ENCODE assay signal across 15 cellular contexts in the genomic region with DNA sequence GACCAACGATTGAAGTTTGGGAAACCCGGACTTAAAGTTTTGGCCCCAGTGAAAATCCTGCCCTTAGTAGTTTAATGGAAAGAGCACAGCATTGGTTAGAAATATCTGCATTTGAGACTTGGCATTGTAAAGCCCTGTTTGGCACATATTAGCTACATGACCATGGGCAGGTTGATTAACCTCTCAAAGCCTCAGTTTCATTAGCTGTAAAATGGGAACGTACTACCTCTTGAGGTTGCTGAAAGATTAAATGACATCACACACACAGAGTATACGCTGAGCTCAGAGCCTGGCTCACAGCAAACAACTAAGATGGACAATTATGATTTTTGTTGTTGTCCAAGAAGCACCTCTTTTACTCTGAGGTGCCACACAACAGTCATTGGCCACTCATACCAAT.
DNase-seq lines count a peak whose midpoint lies in the region; TF ChIP-seq lines count a peak whose summit lies in the region.
"Had no signal": no experiment of that assay in that cellular context is flagged by ENCODE, and none has a peak within 500 bp of the region (broad histone marks: within the 10 kb centered on the region; RNA-seq: fewer than 3 reads in every experiment).

No MANE protein-coding gene starts in this region.

- no peak overlapping the region for H3K9ac ChIP-seq in H9 (ENCODE audit: extremely low read depth, insufficient read length, low read length)

- 94% methylated on average over 4 of the region's 4 CpGs for WGBS in esophagus muscularis mucosa
- no CpG with 5 or more reads among the region's 4 CpGs for WGBS in H9 (ENCODE audit: extremely low coverage, insufficient read length, low lambda C conversion rate)

- H3K56ac ChIP-seq in H9 (ENCODE audit: insufficient read length, low read depth, low read length) = no peak overlapping the region

- H2BK5ac ChIP-seq in H9 (ENCODE audit: insufficient read length, low read length) = no peak overlapping the region

- H3K9me3 Mint-ChIP-seq in H9 (no peaks in the 10 kb centered on the region), Calu3 (ENCODE audit: low read depth, unreplicated experiment) (no peaks in the 10 kb centered on the region)
- H3K9me3 Mint-ChIP-seq: CD8-positive, alpha-beta T cell had no signal

- H4K20me1 ChIP-seq in osteoblast (ENCODE audit: insufficient read depth, low read length) (no peaks in the 10 kb centered on the region), H9 (ENCODE audit: control insufficient read depth, insufficient read depth, insufficient read length) (no peaks in the 10 kb centered on the region)

- no peak overlapping the region for H4K5ac ChIP-seq in H9 (ENCODE audit: insufficient read length, low read depth, low read length)

- H2BK15ac ChIP-seq in H9 (ENCODE audit: low read depth, low read length) = no peak overlapping the region

- H3K4ac ChIP-seq in H9 (ENCODE audit: low read depth, low read length) = no peak overlapping the region

- no peak overlapping the region for H3K4me2 ChIP-seq in osteoblast (ENCODE audit: insufficient read depth, low read length)
- H3K4me2 ChIP-seq in H9 (ENCODE audit: insufficient read depth, insufficient read length, low read length) = no peak overlapping the region

- H3K9me3 ChIP-seq in esophagus muscularis mucosa = peaks cover 0 to 12% (median 4%) of the 10 kb centered on the region in 4 donors
- no peaks in the 10 kb centered on the region for H3K9me3 ChIP-seq in osteoblast (ENCODE audit: low read depth, low read length)
- no peaks in the 10 kb centered on the region for H3K9me3 ChIP-seq in uterus
- H3K9me3 ChIP-seq in H9 (ENCODE audit: control insufficient read depth, low read depth, low read length) = no peaks in the 10 kb centered on the region

- H3K36me3 Mint-ChIP-seq in H9 (ENCODE audit: insufficient read depth in 1 of 3, low read depth in 3 of 3) (no peaks in the 10 kb centered on the region; a peak in 2 of 7 replicates), Calu3 (ENCODE audit: insufficient read depth, unreplicated experiment) (no peaks in the 10 kb centered on the region)
- H3K36me3 Mint-ChIP-seq: CD14-positive monocyte; CD8-positive, alpha-beta T cell had no signal

- H2AK5ac ChIP-seq in H9 (ENCODE audit: insufficient read length, low read length) = no peak overlapping the region

- peak; percentile 1 for DNase-seq in activated effector memory CD4-positive, alpha-beta T cell treated with anti-CD3 and anti-CD28 coated beads, Interleukin-2, amount 50 U/mL, for 16 hours
- no peak for DNase-seq in activated effector memory CD4-positive, alpha-beta T cell treated with Interleukin-2 at 50 U/mL for 16 hours
- DNase-seq in esophagus muscularis mucosa (ENCODE audit: extremely low spot score) (no peak), osteoblast (ENCODE audit: insufficient read length, low spot score, missing footprints) (no peak), uterus (no peak), H9 (no peak), NCI-H524 (lab: John Stamatoyannopoulos, UW) (no peak), Calu3 (no peak)
- DNase-seq: CD8-positive, alpha-beta T cell; COR-L47; DMS53; GF-D8; H7 had no signal

- no peaks in the 10 kb centered on the region for H3K79me1 ChIP-seq in H9 (ENCODE audit: insufficient read depth, low read depth, low read length, poor library complexity, severe bottlenecking)

- intact Hi-C loops in esophagus muscularis mucosa (cut with DNase I) (no loop called here), uterus (cut with DNase I; ENCODE audit: low total_unique reads) (no loop called here), Calu3 (cut with micrococcal nuclease; ENCODE audit: unreplicated experiment) (no loop called here)

- H2AFZ ChIP-seq in osteoblast (ENCODE audit: low read length) (no peak overlapping the region), H9 (ENCODE audit: low read length) (no peak overlapping the region)

- TF ChIP-seq EP300 in esophagus muscularis mucosa (IDR thresholded peaks at IDR 0.05) = no peak

- H3K27me3 ChIP-seq in esophagus muscularis mucosa = no peaks in the 10 kb centered on the region
- no peaks in the 10 kb centered on the region for H3K27me3 ChIP-seq in osteoblast (ENCODE audit: insufficient read depth, low read length)
- no peaks in the 10 kb centered on the region for H3K27me3 ChIP-seq in uterus
- H3K27me3 ChIP-seq in H9 (ENCODE audit: insufficient read depth, low read length) = no peaks in the 10 kb centered on the region

- no TSS peak for BruUV-seq in Calu3 (replicated peaks; lab: Mats Ljungman, UMichigan)

- CTCF ChIA-PET in Calu3 (lab: Charles Lee) = interaction anchor here (1.2 kb wide), 1 partner anchor 17 kb away, joined by 3 read pairs; no protein-coding TSS in a partner anchor

- no peaks in the 10 kb centered on the region for H3K36me3 ChIP-seq in esophagus muscularis mucosa
- H3K36me3 ChIP-seq in osteoblast (ENCODE audit: insufficient read depth, low read length) = no peaks in the 10 kb centered on the region
- H3K36me3 ChIP-seq in uterus = no peaks in the 10 kb centered on the region

- H3K4me1 ChIP-seq in esophagus muscularis mucosa (peaks cover 14 to 17% (median 15%) of the 10 kb centered on the region in 4 donors), osteoblast (ENCODE audit: insufficient read depth, low read length) (peaks cover 21% of the 10 kb centered on the region), uterus (no peaks in the 10 kb centered on the region), H9 (ENCODE audit: insufficient read depth, low read length) (no peaks in the 10 kb centered on the region)

- H3T11ph ChIP-seq in H9 (ENCODE audit: low read length) = no peak overlapping the region

- H2BK120ac ChIP-seq in H9 (ENCODE audit: low read depth, low read length, poor library complexity, severe bottlenecking) = no peak overlapping the region

- H3K27ac ChIP-seq in esophagus muscularis mucosa (replicated peaks in 1 of 4) = peak overlapping the region; percentile 24 to 64 (median 54)
- H3K27ac ChIP-seq in osteoblast (ENCODE audit: low read depth, low read length) = peak overlapping the region; percentile 68
- H3K27ac ChIP-seq in uterus = peak overlapping the region; percentile 61 to 77
- H3K27ac ChIP-seq in H9 (ENCODE audit: insufficient read length, low read depth, low read length) = no peak overlapping the region
- H3K27ac ChIP-seq: 22Rv1 had no signal

- H3K4me3 ChIP-seq in esophagus muscularis mucosa (no peak overlapping the region), osteoblast (ENCODE audit: insufficient read depth, low read length) (no peak overlapping the region), uterus (no peak overlapping the region)

- H2BK12ac ChIP-seq in H9 (ENCODE audit: insufficient read length, low read depth, low read length) = no peak overlapping the region

- H3K27me3 Mint-ChIP-seq in H9 (ENCODE audit: low read depth) = peaks cover 3% of the 10 kb centered on the region; the same call in 1 of the 2 replicates
- H3K27me3 Mint-ChIP-seq in Calu3 (ENCODE audit: unreplicated experiment) = peaks cover 31% of the 10 kb centered on the region

- H3K23ac ChIP-seq in H9 (ENCODE audit: insufficient read length, low read depth, low read length) = no peak overlapping the region

- H3K4me3 Mint-ChIP-seq in H9 (no peak overlapping the region), Calu3 (ENCODE audit: low read depth, unreplicated experiment) (no peak overlapping the region)
- H3K4me3 Mint-ChIP-seq: CD14-positive monocyte; CD8-positive, alpha-beta T cell had no signal

- H3K4me1 Mint-ChIP-seq in H9 (peaks cover 3 to 4% of the 10 kb centered on the region in 2 experiments; a peak in 2 of 4 replicates), Calu3 (ENCODE audit: low read depth, unreplicated experiment) (no peaks in the 10 kb centered on the region)

- TF ChIP-seq CTCF in esophagus muscularis mucosa (IDR thresholded peaks at IDR 0.05) = no peak
- TF ChIP-seq CTCF in osteoblast (IDR thresholded peaks at IDR 0.05; ENCODE audit: extremely low read depth, low read depth, low read length) = no peak
- TF ChIP-seq CTCF in uterus (IDR thresholded peaks at IDR 0.05) = no peak
- TF ChIP-seq CTCF in H9 (conservative IDR thresholded peaks at IDR 0.05) = no peak
- TF ChIP-seq CTCF in Calu3 (IDR thresholded peaks at IDR 0.05; ENCODE audit: unreplicated experiment) = no peak

- H3K27ac Mint-ChIP-seq in H9 (no peak overlapping the region), Calu3 (ENCODE audit: unreplicated experiment) (no peak overlapping the region)
- H3K27ac Mint-ChIP-seq: CD14-positive monocyte; CD8-positive, alpha-beta T cell had no signal

- no peak overlapping the region for H4K91ac ChIP-seq in H9 (ENCODE audit: insufficient read length, low read depth, low read length)

- no peak overlapping the region for H2BK20ac ChIP-seq in H9 (ENCODE audit: low read depth, low read length, poor library complexity, severe bottlenecking)

- no peaks in the 10 kb centered on the region for H3K23me2 ChIP-seq in H9 (ENCODE audit: insufficient read length, low read depth, low read length, poor library complexity, severe bottlenecking)

- no peak overlapping the region for H3K18ac ChIP-seq in H9 (ENCODE audit: insufficient read length, low read depth, low read length)

- H3K14ac ChIP-seq in H9 (ENCODE audit: insufficient read depth, low read length) = no peak overlapping the region

- H3K79me2 ChIP-seq in osteoblast (ENCODE audit: insufficient read depth, low read length) = no peaks in the 10 kb centered on the region
- no peaks in the 10 kb centered on the region for H3K79me2 ChIP-seq in H9 (ENCODE audit: insufficient read depth, low read length)

- TF ChIP-seq POLR2A in esophagus muscularis mucosa (IDR thresholded peaks at IDR 0.05; ENCODE audit: low read depth) (no peak), uterus (IDR thresholded peaks at IDR 0.05) (no peak)

- H4K8ac ChIP-seq in H9 (replicated peaks; ENCODE audit: insufficient read length, low read depth, low read length) = no peak overlapping the region
